ENCODE assay signal across 35 cellular contexts in the genomic region with DNA sequence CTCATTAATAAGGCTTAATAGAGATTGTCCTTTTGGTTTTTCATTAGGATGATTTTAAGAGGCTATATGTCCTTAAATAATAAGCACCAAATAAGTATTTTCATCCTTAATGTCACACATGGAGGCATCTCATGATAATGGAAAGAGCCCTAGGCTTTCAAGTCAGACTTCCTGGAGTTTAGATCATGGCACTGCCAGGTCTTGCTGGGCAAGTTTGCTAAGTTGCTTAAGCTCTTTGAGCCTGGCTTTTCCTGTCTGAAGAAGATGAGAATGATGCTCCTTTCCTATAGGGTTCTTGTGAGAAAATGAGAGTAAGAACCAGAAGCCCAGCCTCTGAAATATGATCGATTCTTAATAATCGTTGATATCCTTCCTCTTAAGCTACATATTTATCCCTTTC. TPM values are rescaled to one million over a fixed set of nuclear protein-coding genes. Genes with fewer than 3 reads are reported as not detected.
"Had no signal": no experiment of that assay in that cellular context is flagged by ENCODE, and none has a peak within 500 bp of the region (broad histone marks: within the 10 kb centered on the region; RNA-seq: fewer than 3 reads in every experiment).

No MANE protein-coding gene starts in this region.

- H3K27ac ChIP-seq: adrenal gland, ascending aorta, cardiac muscle cell, VCaP had no signal

- H3K4me1 ChIP-seq: adrenal gland, ascending aorta had no signal

- ATAC-seq: activated CD8-positive, alpha-beta T cell treated with anti-CD3 and anti-CD28 coated beads for 36 hours; activated naive CD4-positive, alpha-beta T cell treated with anti-CD3 and anti-CD28 coated beads, Interleukin-2, amount 50 U/mL, for 72 hours; activated T-cell treated with anti-CD3 and anti-CD28 coated beads, Interleukin-2, amount 50 U/mL, for 4 hours; activated T-cell treated with anti-CD3 and anti-CD28 coated beads, Interleukin-2, amount 50 U/mL, for 72 hours; activated T-helper 17 cell treated with anti-CD3 and anti-CD28 coated beads, Interleukin-2, amount 50 U/mL, for 72 hours had no signal

- DNase-seq: activated B cell treated with CpG ODN at 0.5 μM for 24 hours; activated CD4-positive, alpha-beta memory T cell treated with anti-CD3 and anti-CD28 coated beads for 36 hours; activated CD4-positive, alpha-beta T cell treated with anti-CD3 and anti-CD28 coated beads for 4 hours; activated CD4-positive, alpha-beta T cell treated with anti-CD3 and anti-CD28 coated beads, Interleukin-2, amount 10 ng/mL, durations not matched to agents 24 days and 14 days; activated CD4-positive, alpha-beta T cell treated with anti-CD3 and anti-CD28 coated beads, Interleukin-2, amount 50 U/mL, for 1 hour; activated CD4-positive, alpha-beta T cell treated with anti-CD3 and anti-CD28 coated beads, Interleukin-2, amount 50 U/mL, for 4 hours; activated CD4-positive, CD25-positive, alpha-beta regulatory T cell treated with anti-CD3 and anti-CD28 coated beads, Interleukin-2, amount 50 U/mL, for 72 hours; activated CD8-positive, alpha-beta memory T cell treated with anti-CD3 and anti-CD28 coated beads, Interleukin-2, amount 50 U/mL, for 4 hours; activated CD8-positive, alpha-beta T cell treated with anti-CD3 and anti-CD28 coated beads for 36 hours; activated effector memory CD4-positive, alpha-beta T cell treated with anti-CD3 and anti-CD28 coated beads, Interleukin-2, amount 50 U/mL, for 16 hours; activated gamma-delta T cell treated with Interleukin-2 at 50 U/mL for 16 hours; activated naive CD4-positive, alpha-beta T cell; activated naive CD4-positive, alpha-beta T cell treated with anti-CD3 and anti-CD28 coated beads for 36 hours; activated naive CD4-positive, alpha-beta T cell treated with anti-CD3 and anti-CD28 coated beads, Interleukin-2, amount 50 U/mL, for 16 hours; activated naive CD8-positive, alpha-beta T cell treated with anti-CD3 and anti-CD28 coated beads for 36 hours; activated T-cell treated with anti-CD3 and anti-CD28 coated beads for 4 hours; activated T-cell treated with anti-CD3 and anti-CD28 coated beads, Interleukin-2, amount 50 U/mL, for 1 hour; activated T-cell treated with anti-CD3 and anti-CD28 coated beads, Interleukin-2, amount 50 U/mL, for 4 hours; activated T-cell treated with anti-CD3 and anti-CD28 coated beads, Interleukin-2, amount 50 U/mL, for 72 hours; adrenal gland; amniotic stem cell; anterior cingulate cortex; caudate nucleus; cerebellar nuclear complex; T-helper 2 cell; T-helper 9 cell had no signal

- H3K4me3 ChIP-seq: adrenal gland, ascending aorta, cardiac muscle cell had no signal

- H3K9me3 ChIP-seq: adrenal gland, ascending aorta had no signal

- H3K36me3 ChIP-seq: adrenal gland, ascending aorta, cardiac muscle cell had no signal

- H3K27me3 ChIP-seq: adrenal gland, ascending aorta, cardiac muscle cell had no signal

RNA-seq across cellular contexts. Expression of gene P2RY12, which starts 23.4 kb away (rescaled TPM):
- total RNA-seq: activated CD4-positive, alpha-beta memory T cell treated with anti-CD3 and anti-CD28 coated beads for 36 hours; activated CD4-positive, alpha-beta T cell treated with anti-CD3 and anti-CD28 coated beads, Interleukin-2, amount 10 ng/mL, durations not matched to agents 24 days and 14 days; activated CD8-positive, alpha-beta memory T cell treated with anti-CD3 and anti-CD28 coated beads for 36 hours; activated CD8-positive, alpha-beta T cell treated with anti-CD3 and anti-CD28 coated beads for 36 hours; activated naive CD4-positive, alpha-beta T cell treated with anti-CD3 and anti-CD28 coated beads for 36 hours; activated naive CD4-positive, alpha-beta T cell treated with anti-CD3 and anti-CD28 coated beads, Interleukin-2, amount 50 U/mL, for 72 hours; activated naive CD8-positive, alpha-beta T cell treated with anti-CD3 and anti-CD28 coated beads for 36 hours; activated T-cell treated with anti-CD3 and anti-CD28 coated beads, Interleukin-2, amount 50 U/mL, for 4 hours; activated T-cell treated with anti-CD3 and anti-CD28 coated beads, Interleukin-2, amount 50 U/mL, for 72 hours; activated T-helper 1 cell treated with anti-CD3 and anti-CD28 coated beads, Interleukin-12 subunit alpha, Interleukin-12 subunit beta, Interleukin-2, Interleukin-4 antibody, amounts not matched to agents 30 ng/mL and 10 ng/mL and 1 ng/mL, durations not matched to agents 14 hours and 24 hours and 36 hours; activated T-helper 17 cell treated with anti-CD3 and anti-CD28 coated beads, Interleukin-2, amount 50 U/mL, for 72 hours; ascending aorta; bronchial epithelial cell; cardiac muscle cell; chondrocyte had no signal

RNA-seq across cellular contexts. Expression of gene IGSF10, which starts 52.9 kb away (rescaled TPM):
- total RNA-seq: activated B cell treated with CpG ODN at 0.5 μM for 24 hours; activated CD4-positive, alpha-beta memory T cell treated with anti-CD3 and anti-CD28 coated beads for 36 hours; activated CD4-positive, alpha-beta T cell treated with anti-CD3 and anti-CD28 coated beads, Interleukin-2, amount 10 ng/mL, durations not matched to agents 24 days and 14 days; activated CD8-positive, alpha-beta memory T cell treated with anti-CD3 and anti-CD28 coated beads for 36 hours; activated CD8-positive, alpha-beta T cell treated with anti-CD3 and anti-CD28 coated beads for 36 hours; activated naive CD4-positive, alpha-beta T cell treated with anti-CD3 and anti-CD28 coated beads for 36 hours; activated naive CD4-positive, alpha-beta T cell treated with anti-CD3 and anti-CD28 coated beads, Interleukin-2, amount 50 U/mL, for 72 hours; activated naive CD8-positive, alpha-beta T cell treated with anti-CD3 and anti-CD28 coated beads for 36 hours; activated T-cell treated with anti-CD3 and anti-CD28 coated beads, Interleukin-2, amount 50 U/mL, for 72 hours; activated T-helper 1 cell treated with anti-CD3 and anti-CD28 coated beads, Interleukin-12 subunit alpha, Interleukin-12 subunit beta, Interleukin-2, Interleukin-4 antibody, amounts not matched to agents 30 ng/mL and 10 ng/mL and 1 ng/mL, durations not matched to agents 14 hours and 24 hours and 36 hours had no signal
